11 cellular contexts compared by ENCODE assay signal in the genomic region with DNA sequence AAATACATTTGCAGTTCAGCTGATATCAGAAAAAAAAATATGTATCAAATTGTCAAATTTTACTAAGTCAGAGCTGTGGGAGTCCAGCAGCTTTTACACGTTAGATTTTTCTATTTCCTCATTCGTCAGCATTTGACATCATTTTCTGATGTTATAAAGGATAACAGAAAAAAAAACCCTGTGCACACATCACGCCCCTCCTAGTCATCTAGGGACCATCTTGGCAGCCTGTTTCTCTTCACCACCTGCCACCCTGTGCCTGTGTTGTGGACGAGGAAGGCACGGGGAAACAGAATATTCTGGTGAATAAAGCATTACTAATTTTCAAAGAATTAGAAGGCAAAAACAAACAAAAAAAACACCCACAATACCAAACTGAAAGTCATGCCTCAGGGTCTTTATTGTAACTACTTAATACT. TPM values are rescaled to one million over a fixed set of nuclear protein-coding genes. Genes with fewer than 3 reads are reported as not detected.
DNase-seq lines count a peak whose midpoint lies in the region; ATAC-seq, FAIRE-seq and TF ChIP-seq lines count a peak whose summit lies in the region.
"Had no signal": no experiment of that assay in that cellular context is flagged by ENCODE, and none has a peak within 500 bp of the region (broad histone marks: within the 10 kb centered on the region; RNA-seq: fewer than 3 reads in every experiment).

No MANE protein-coding gene starts in this region.

- H3K27me3 ChIP-seq in endothelial cell of umbilical vein (ENCODE audit: control insufficient read depth in 2 of 2, insufficient read depth in 2 of 2, low read length in 2 of 2) = no peaks in the 10 kb centered on the region

- BruUV-seq in endothelial cell of umbilical vein (replicated peaks; lab: Mats Ljungman, UMichigan) = no TSS peak

- POLR2A ChIA-PET in endothelial cell of umbilical vein (lab: Charles Lee) = no interaction called here

- intact Hi-C loops in endothelial cell of umbilical vein (cut with micrococcal nuclease) = loop anchor here (1.0 kb wide), 1 partner anchor 10 kb away; no protein-coding TSS in a partner anchor
- intact Hi-C loops in activated T-helper 1 cell treated with anti-CD3 and anti-CD28 coated beads, Interleukin-12 subunit alpha, Interleukin-12 subunit beta, Interleukin-2, Interleukin-4 antibody, amounts not matched to agents 30 ng/mL and 10 ng/mL and 1 ng/mL, durations not matched to agents 14 hours and 24 hours and 36 hours (cut with micrococcal nuclease) = no loop called here

- dilution Hi-C loops in endothelial cell of umbilical vein (cut with MboI; ENCODE audit: extremely low pct_ligation_motif_present, low sequenced_read_pairs) = no loop called here

- no peaks in the 10 kb centered on the region for H3K9me3 ChIP-seq in endothelial cell of umbilical vein (replicated peaks; ENCODE audit: control insufficient read depth, insufficient read depth, low read length)
- H3K9me3 ChIP-seq: thoracic aorta had no signal

- H3K9me1 ChIP-seq in endothelial cell of umbilical vein (replicated peaks; ENCODE audit: control insufficient read depth, extremely low read depth, insufficient read depth, low read length) = no peaks in the 10 kb centered on the region

- H3K4me1 Mint-ChIP-seq in stimulated activated naive CD8-positive, alpha-beta T cell treated with anti-CD3 and anti-CD28 coated beads, Interleukin-15, Interleukin-2, amounts not matched to agents 100 ng/mL and 50 ng/mL, for 24 hours (ENCODE audit: low read depth) = peaks cover 80% of the 10 kb centered on the region
- peaks cover 64% of the 10 kb centered on the region for H3K4me1 Mint-ChIP-seq in activated T-helper 1 cell treated with anti-CD3 and anti-CD28 coated beads, Interleukin-12 subunit alpha, Interleukin-12 subunit beta, Interleukin-2, Interleukin-4 antibody, amounts not matched to agents 30 ng/mL and 10 ng/mL and 1 ng/mL, durations not matched to agents 14 hours and 24 hours and 36 hours (ENCODE audit: low read depth)

- FAIRE-seq in endothelial cell of umbilical vein (lab: Jason Lieb, UNC) = no peak

- peak; percentile 62 for DNase-seq in activated naive CD4-positive, alpha-beta T cell treated with Interleukin-2 at 50 U/mL for 16 hours
- DNase-seq in activated naive CD4-positive, alpha-beta T cell treated with anti-CD3 and anti-CD28 coated beads, Interleukin-2, amount 50 U/mL, for 16 hours = no peak
- DNase-seq in RPMI7951 (ENCODE audit: low read depth) (peak; percentile 38), endothelial cell of umbilical vein (ENCODE audit: low read depth, low spot score) (peak; percentile 58), pons (ENCODE audit: low spot score) (no peak)
- DNase-seq in activated T-helper 1 cell treated with anti-CD3 and anti-CD28 coated beads, Interleukin-12 subunit alpha, Interleukin-12 subunit beta, Interleukin-2, Interleukin-4 antibody, amounts not matched to agents 30 ng/mL and 10 ng/mL and 1 ng/mL, durations not matched to agents 14 hours and 24 hours and 36 hours (ENCODE audit: low spot score) = no peak
- DNase-seq: DMS79 had no signal

- H3K4me3 Mint-ChIP-seq in stimulated activated naive CD8-positive, alpha-beta T cell treated with anti-CD3 and anti-CD28 coated beads, Interleukin-15, Interleukin-2, amounts not matched to agents 100 ng/mL and 50 ng/mL, for 24 hours = no peak overlapping the region
- H3K4me3 Mint-ChIP-seq in activated T-helper 1 cell treated with anti-CD3 and anti-CD28 coated beads, Interleukin-12 subunit alpha, Interleukin-12 subunit beta, Interleukin-2, Interleukin-4 antibody, amounts not matched to agents 30 ng/mL and 10 ng/mL and 1 ng/mL, durations not matched to agents 14 hours and 24 hours and 36 hours = no peak overlapping the region

- TF ChIP-seq POLR2A in endothelial cell of umbilical vein (IDR thresholded peaks at IDR 0.05; ENCODE audit: low read depth, low read length) = no peak

- peaks cover 60% of the 10 kb centered on the region for H3K4me1 ChIP-seq in endothelial cell of umbilical vein (ENCODE audit: control insufficient read depth, extremely low read depth, insufficient read depth, low read length)

- H3K4me3 ChIP-seq in endothelial cell of umbilical vein (replicated peaks in 1 of 3; ENCODE audit: insufficient read depth in 1 of 3, low read depth in 1 of 3, low read length in 3 of 3) = no peak overlapping the region
- H3K4me3 ChIP-seq: thoracic aorta had no signal

- H3K9ac ChIP-seq in endothelial cell of umbilical vein (replicated peaks; ENCODE audit: extremely low read depth, insufficient read depth, low read length) = peak overlapping the region; percentile 71
- H3K9ac ChIP-seq: parathyroid adenoma had no signal

- H3K36me3 ChIP-seq in endothelial cell of umbilical vein (ENCODE audit: control insufficient read depth in 2 of 2, extremely low read depth in 1 of 2, insufficient read depth in 2 of 2, low read length in 2 of 2) = no peaks in the 10 kb centered on the region
- H3K36me3 ChIP-seq: thoracic aorta had no signal

- no peak overlapping the region for H2AFZ ChIP-seq in endothelial cell of umbilical vein (ENCODE audit: low read depth, low read length)
- H2AFZ ChIP-seq: parathyroid adenoma had no signal

- TF ChIP-seq CTCF in endothelial cell of umbilical vein (IDR thresholded peaks at IDR 0.05; ENCODE audit: extremely low read depth in 1 of 2, insufficient read depth in 1 of 2, low read depth in 1 of 2, low read length in 2 of 2) = no peak

- ATAC-seq in HG02678 (IDR thresholded peaks at IDR 0.05; ENCODE audit: unreplicated experiment) = no peak

- H3K27ac Mint-ChIP-seq in stimulated activated naive CD8-positive, alpha-beta T cell treated with anti-CD3 and anti-CD28 coated beads, Interleukin-15, Interleukin-2, amounts not matched to agents 100 ng/mL and 50 ng/mL, for 24 hours = peak overlapping the region; percentile 59
- no peak overlapping the region for H3K27ac Mint-ChIP-seq in activated T-helper 1 cell treated with anti-CD3 and anti-CD28 coated beads, Interleukin-12 subunit alpha, Interleukin-12 subunit beta, Interleukin-2, Interleukin-4 antibody, amounts not matched to agents 30 ng/mL and 10 ng/mL and 1 ng/mL, durations not matched to agents 14 hours and 24 hours and 36 hours

- peaks cover 20% of the 10 kb centered on the region for H3K36me3 Mint-ChIP-seq in stimulated activated naive CD8-positive, alpha-beta T cell treated with anti-CD3 and anti-CD28 coated beads, Interleukin-15, Interleukin-2, amounts not matched to agents 100 ng/mL and 50 ng/mL, for 24 hours (ENCODE audit: low read depth)
- H3K36me3 Mint-ChIP-seq in activated T-helper 1 cell treated with anti-CD3 and anti-CD28 coated beads, Interleukin-12 subunit alpha, Interleukin-12 subunit beta, Interleukin-2, Interleukin-4 antibody, amounts not matched to agents 30 ng/mL and 10 ng/mL and 1 ng/mL, durations not matched to agents 14 hours and 24 hours and 36 hours (ENCODE audit: low read depth) = peaks cover 3% of the 10 kb centered on the region

- CTCF ChIA-PET in endothelial cell of umbilical vein (lab: Charles Lee) = interaction anchor here (1.2 to 2.1 kb wide), 6 partner anchors 11 to 145 kb away, joined by 3 to 10 read pairs (median 4); no protein-coding TSS in a partner anchor

- peak overlapping the region; percentile 64 for H3K4me2 ChIP-seq in endothelial cell of umbilical vein (ENCODE audit: insufficient read depth, low read length)

- no peaks in the 10 kb centered on the region for H3K9me3 Mint-ChIP-seq in stimulated activated naive CD8-positive, alpha-beta T cell treated with anti-CD3 and anti-CD28 coated beads, Interleukin-15, Interleukin-2, amounts not matched to agents 100 ng/mL and 50 ng/mL, for 24 hours
- H3K9me3 Mint-ChIP-seq in activated T-helper 1 cell treated with anti-CD3 and anti-CD28 coated beads, Interleukin-12 subunit alpha, Interleukin-12 subunit beta, Interleukin-2, Interleukin-4 antibody, amounts not matched to agents 30 ng/mL and 10 ng/mL and 1 ng/mL, durations not matched to agents 14 hours and 24 hours and 36 hours = no peaks in the 10 kb centered on the region

- no peaks in the 10 kb centered on the region for H3K27me3 Mint-ChIP-seq in stimulated activated naive CD8-positive, alpha-beta T cell treated with anti-CD3 and anti-CD28 coated beads, Interleukin-15, Interleukin-2, amounts not matched to agents 100 ng/mL and 50 ng/mL, for 24 hours
- no peaks in the 10 kb centered on the region for H3K27me3 Mint-ChIP-seq in activated T-helper 1 cell treated with anti-CD3 and anti-CD28 coated beads, Interleukin-12 subunit alpha, Interleukin-12 subunit beta, Interleukin-2, Interleukin-4 antibody, amounts not matched to agents 30 ng/mL and 10 ng/mL and 1 ng/mL, durations not matched to agents 14 hours and 24 hours and 36 hours (ENCODE audit: insufficient read depth)

- peaks cover 93% of the 10 kb centered on the region for H3K79me2 ChIP-seq in endothelial cell of umbilical vein (ENCODE audit: control insufficient read depth, insufficient read depth, low read length)

- peaks cover 5% of the 10 kb centered on the region for H4K20me1 ChIP-seq in endothelial cell of umbilical vein (replicated peaks; ENCODE audit: control insufficient read depth, extremely low read depth, insufficient read depth, low read length)

- H3K27ac ChIP-seq in endothelial cell of umbilical vein (ENCODE audit: insufficient read depth, low read depth, low read length) = peak overlapping the region; percentile 98
- H3K27ac ChIP-seq: parathyroid adenoma, thoracic aorta had no signal

TF ChIP-seq in endothelial cell of umbilical vein, 7 proteins besides CTCF, POLR2A, EP300 and RAD21:
- TF ChIP-seq GATA2 (IDR thresholded peaks at IDR 0.05; ENCODE audit: insufficient read depth, insufficient read length, low read depth, low read length) = peak; percentile 15
- TF ChIP-seq, protein P1, sequence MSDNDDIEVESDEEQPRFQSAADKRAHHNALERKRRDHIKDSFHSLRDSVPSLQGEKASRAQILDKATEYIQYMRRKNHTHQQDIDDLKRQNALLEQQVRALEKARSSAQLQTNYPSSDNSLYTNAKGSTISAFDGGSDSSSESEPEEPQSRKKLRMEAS (IDR thresholded peaks at IDR 0.05; ENCODE audit: insufficient read depth, insufficient read length) = no peak

RNA-seq across cellular contexts. Expression of a gene that starts 12.4 kb away (rescaled TPM):
- total RNA-seq in RPMI7951 (2014; rRNA removed; shearing (Covaris generic)) = 25.5 and 30.5 TPM in 2 replicates
- 58.5 and 70.1 TPM in 2 replicates for total RNA-seq in endothelial cell of umbilical vein
- polyA plus RNA-seq in endothelial cell of umbilical vein = 51.0 and 54.4 TPM in 2 replicates
- 48.8 and 51.0 TPM in 2 replicates for polyA plus RNA-seq in endothelial cell of umbilical vein (2011; cell fraction: cytosol; rRNA removed)
- polyA plus RNA-seq in endothelial cell of umbilical vein (2011; cell fraction: nucleus; rRNA removed) = 28.9 and 29.6 TPM in 2 replicates
- polyA plus RNA-seq in endothelial cell of umbilical vein (2012) = 33.3 and 39.7 TPM in 2 replicates
- 80.5 and 82.9 TPM in 2 replicates for polyA minus RNA-seq in endothelial cell of umbilical vein
- 28.1 TPM for polyA minus RNA-seq in endothelial cell of umbilical vein (2011; cell fraction: cytosol; rRNA and poly(A)+ RNA removed)
- 17.1 and 20.8 TPM in 2 replicates for polyA minus RNA-seq in endothelial cell of umbilical vein (2011; cell fraction: nucleus; rRNA and poly(A)+ RNA removed)
- 38.9 and 39.3 TPM in 2 replicates for total RNA-seq in activated T-helper 1 cell treated with anti-CD3 and anti-CD28 coated beads, Interleukin-12 subunit alpha, Interleukin-12 subunit beta, Interleukin-2, Interleukin-4 antibody, amounts not matched to agents 30 ng/mL and 10 ng/mL and 1 ng/mL, durations not matched to agents 14 hours and 24 hours and 36 hours

Comparison
In these comparisons a context has a peak if more than half of its experiments do, and no peak if none do; other contexts are left out.
1. DNase-seq: peak in activated naive CD4-positive, alpha-beta T cell treated with Interleukin-2 at 50 U/mL for 16 hours (single experiment), RPMI7951 (single experiment) and endothelial cell of umbilical vein (single experiment); none in activated naive CD4-positive, alpha-beta T cell treated with anti-CD3 and anti-CD28 coated beads, Interleukin-2, amount 50 U/mL, for 16 hours (single experiment), pons (single experiment) and activated T-helper 1 cell treated with anti-CD3 and anti-CD28 coated beads, Interleukin-12 subunit alpha, Interleukin-12 subunit beta, Interleukin-2, Interleukin-4 antibody, amounts not matched to agents 30 ng/mL and 10 ng/mL and 1 ng/mL, durations not matched to agents 14 hours and 24 hours and 36 hours (single experiment).